21 cellular contexts compared by ENCODE assay signal in the genomic region with DNA sequence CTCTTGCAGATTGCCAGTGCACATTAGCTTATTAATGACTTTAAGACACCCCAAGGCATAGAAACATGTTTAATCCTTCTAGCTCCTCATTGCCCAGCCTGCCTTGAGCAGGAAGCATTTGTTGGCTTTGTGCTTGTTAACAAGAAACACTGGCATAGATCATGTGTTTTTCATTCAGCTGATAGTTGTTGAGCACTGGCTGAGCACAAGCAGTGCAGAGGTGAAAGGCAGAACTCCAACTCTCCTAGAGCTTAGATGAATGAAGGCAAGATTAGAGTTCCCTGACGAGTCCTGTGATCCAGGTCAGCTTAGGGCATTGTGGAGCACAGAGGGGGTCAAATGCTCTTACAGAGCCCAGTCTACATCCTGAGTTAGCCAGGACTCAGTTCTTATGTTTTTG.
DNase-seq lines count a peak whose midpoint lies in the region; ATAC-seq and TF ChIP-seq lines count a peak whose summit lies in the region.
"Had no signal": no experiment of that assay in that cellular context is flagged by ENCODE, and none has a peak within 500 bp of the region (broad histone marks: within the 10 kb centered on the region; RNA-seq: fewer than 3 reads in every experiment).

No MANE protein-coding gene starts in this region.

- TF ChIP-seq CTCF in left ventricle myocardium inferior (IDR thresholded peaks at IDR 0.05; ENCODE audit: borderline replicate concordance) (no peak), left lung (IDR thresholded peaks at IDR 0.05) (no peak)

- no peak overlapping the region for H3K4me3 ChIP-seq in left ventricle myocardium inferior
- no peak overlapping the region for H3K4me3 ChIP-seq in left lung
- H3K4me3 ChIP-seq: dorsolateral prefrontal cortex, MG63 had no signal

- DNase-seq in NCI-H510A treated with DMSO at 0.1 percent for 48 hours (lab: John Stamatoyannopoulos, UW) (peak; percentile 5), NCI-H510A (lab: John Stamatoyannopoulos, UW) (no peak), ecto neural progenitor cell (ENCODE audit: low spot score) (peak; percentile 53), left ventricle myocardium inferior (no peak), superior temporal gyrus (ENCODE audit: extremely low spot score) (peak; percentile 40), left lung (no peak), NOMO-1 treated with dmso at 0.1 percent for 144 hours (lab: John Stamatoyannopoulos, UW; ENCODE audit: unreplicated experiment) (no peak), SK-N-DZ (ENCODE audit: low spot score) (no peak)
- DNase-seq: activated CD4-positive, alpha-beta T cell treated with anti-CD3 and anti-CD28 coated beads for 1 hour; activated CD8-positive, alpha-beta T cell treated with anti-CD3 and anti-CD28 coated beads, Interleukin-2, amount 10 ng/mL, durations not matched to agents 7 days and 5 days; activated effector memory CD4-positive, alpha-beta T cell treated with anti-CD3 and anti-CD28 coated beads, Interleukin-2, amount 50 U/mL, for 16 hours; activated naive CD8-positive, alpha-beta T cell treated with anti-CD3 and anti-CD28 coated beads, Interleukin-2, amount 10 ng/mL, durations not matched to agents 7 days and 5 days; activated T-cell treated with anti-CD3 and anti-CD28 coated beads for 4 hours; CD8-positive, alpha-beta T cell; DMS53; dorsolateral prefrontal cortex; GDM1; MG63; NCI-H1436; posterior cingulate gyrus had no signal

- H3K36me3 ChIP-seq in left ventricle myocardium inferior = no peaks in the 10 kb centered on the region
- no peaks in the 10 kb centered on the region for H3K36me3 ChIP-seq in left lung
- H3K36me3 ChIP-seq: MG63 had no signal

- H3K27me3 ChIP-seq in left ventricle myocardium inferior (ENCODE audit: low read depth) = no peaks in the 10 kb centered on the region
- no peaks in the 10 kb centered on the region for H3K27me3 ChIP-seq in left lung
- H3K27me3 ChIP-seq: dorsolateral prefrontal cortex, MG63 had no signal

- H3K4me1 ChIP-seq in left ventricle myocardium inferior = peaks cover 29% of the 10 kb centered on the region
- no peaks in the 10 kb centered on the region for H3K4me1 ChIP-seq in left lung

- H3K9me3 ChIP-seq in left ventricle myocardium inferior (replicated peaks) (no peaks in the 10 kb centered on the region), left lung (no peaks in the 10 kb centered on the region)
- H3K9me3 ChIP-seq: MG63 had no signal

- no peak for ATAC-seq in left lung
- ATAC-seq: activated CD8-positive, alpha-beta T cell treated with anti-CD3 and anti-CD28 coated beads, Interleukin-2, amount 10 ng/mL, durations not matched to agents 7 days and 5 days; CD8-positive, alpha-beta T cell had no signal

- intact Hi-C loops in left ventricle myocardium inferior (cut with micrococcal nuclease) = no loop called here
- intact Hi-C loops in left lung (cut with DNase I) = no loop called here

- H3K27ac ChIP-seq in left ventricle myocardium inferior (replicated peaks) (peak overlapping the region; percentile 73), left lung (no peak overlapping the region)
- H3K27ac ChIP-seq: epithelial cell of prostate had no signal

Comparison
In these comparisons a context has a peak if more than half of its experiments do, and no peak if none do; other contexts are left out.
1. DNase-seq: peak in NCI-H510A treated with DMSO at 0.1 percent for 48 hours (single experiment), ecto neural progenitor cell (single experiment) and superior temporal gyrus (single experiment); none in NCI-H510A (single experiment), left ventricle myocardium inferior (single experiment), left lung (0 of 2), NOMO-1 treated with dmso at 0.1 percent for 144 hours (single experiment) and SK-N-DZ (single experiment).